ENCODE assay signal across 24 cellular contexts in genomic region chr12:57624441-57625220, GRCh38. TPM values are rescaled to one million over a fixed set of nuclear protein-coding genes. Genes with fewer than 3 reads are reported as not detected.
"Had no signal": no experiment of that assay in that cellular context is flagged by ENCODE, and none has a peak within 500 bp of the region (broad histone marks: within the 10 kb centered on the region; RNA-seq: fewer than 3 reads in every experiment).

No MANE protein-coding gene starts in this region.

- H3K27ac Mint-ChIP-seq: activated naive CD8-positive, alpha-beta T cell treated with anti-CD3 and anti-CD28 coated beads for 36 hours; activated T-cell treated with anti-CD3 and anti-CD28 coated beads, Interleukin-2, amount 50 U/mL, for 72 hours; endodermal cell; naive thymus-derived CD4-positive, alpha-beta T cell had no signal

- H3K9me3 ChIP-seq: ascending aorta, right atrium auricular region, suprapubic skin, tibial artery had no signal

- H3K4me3 ChIP-seq: ascending aorta, cardiac muscle cell, right atrium auricular region, suprapubic skin, tibial artery had no signal

- DNase-seq: activated CD4-positive, alpha-beta T cell treated with anti-CD3 and anti-CD28 coated beads for 4 hours; activated CD4-positive, alpha-beta T cell treated with anti-CD3 and anti-CD28 coated beads, Interleukin-2, amount 50 U/mL, for 4 hours; activated CD4-positive, CD25-positive, alpha-beta regulatory T cell; activated naive CD4-positive, alpha-beta T cell; activated naive CD8-positive, alpha-beta T cell treated with anti-CD3 and anti-CD28 coated beads for 36 hours; activated T-cell treated with anti-CD3 and anti-CD28 coated beads for 4 hours; activated T-cell treated with anti-CD3 and anti-CD28 coated beads, Interleukin-2, amount 50 U/mL, for 72 hours; foreskin fibroblast; left cardiac atrium; midbrain; occipital lobe; stimulated activated CD4-positive, alpha-beta T cell treated with anti-CD3 and anti-CD28 coated beads, Interleukin-15, amount 100 ng/mL, for 24 hours; stimulated activated CD4-positive, alpha-beta T cell treated with anti-CD3 and anti-CD28 coated beads, Interleukin-2, amount 100 ng/mL, for 24 hours; stimulated activated naive CD4-positive, alpha-beta T cell; T-helper 1 cell; tibial artery had no signal

- H3K36me3 Mint-ChIP-seq: activated naive CD8-positive, alpha-beta T cell treated with anti-CD3 and anti-CD28 coated beads for 36 hours had no signal

- H3K36me3 ChIP-seq: cardiac muscle cell, right atrium auricular region, suprapubic skin had no signal

- ATAC-seq: activated T-cell treated with anti-CD3 and anti-CD28 coated beads, Interleukin-2, amount 50 U/mL, for 72 hours; esophagus mucosa; left cardiac atrium; naive thymus-derived CD4-positive, alpha-beta T cell had no signal

- H3K27me3 ChIP-seq: ascending aorta had no signal

- H3K4me3 Mint-ChIP-seq: activated naive CD8-positive, alpha-beta T cell treated with anti-CD3 and anti-CD28 coated beads for 36 hours; activated T-cell treated with anti-CD3 and anti-CD28 coated beads, Interleukin-2, amount 50 U/mL, for 72 hours; brain; endodermal cell had no signal

- H3K27ac ChIP-seq: ascending aorta, cardiac muscle cell, right atrium auricular region, suprapubic skin, tibial artery had no signal

- H3K9me3 Mint-ChIP-seq: activated naive CD8-positive, alpha-beta T cell treated with anti-CD3 and anti-CD28 coated beads for 36 hours; activated T-cell treated with anti-CD3 and anti-CD28 coated beads, Interleukin-2, amount 50 U/mL, for 72 hours; endodermal cell; naive thymus-derived CD4-positive, alpha-beta T cell had no signal

RNA-seq across cellular contexts. Expression of gene B4GALNT1, which starts 8.4 kb away (rescaled TPM):
- total RNA-seq: cardiac muscle cell had no signal
- polyA plus RNA-seq: naive thymus-derived CD4-positive, alpha-beta T cell had no signal

RNA-seq across cellular contexts. Expression of gene ARHGEF25, which starts 13.4 kb away (rescaled TPM):
- polyA plus RNA-seq: naive thymus-derived CD4-positive, alpha-beta T cell had no signal
